Comparison of ENCODE assay signal across 1 cellular context in the genomic region with DNA sequence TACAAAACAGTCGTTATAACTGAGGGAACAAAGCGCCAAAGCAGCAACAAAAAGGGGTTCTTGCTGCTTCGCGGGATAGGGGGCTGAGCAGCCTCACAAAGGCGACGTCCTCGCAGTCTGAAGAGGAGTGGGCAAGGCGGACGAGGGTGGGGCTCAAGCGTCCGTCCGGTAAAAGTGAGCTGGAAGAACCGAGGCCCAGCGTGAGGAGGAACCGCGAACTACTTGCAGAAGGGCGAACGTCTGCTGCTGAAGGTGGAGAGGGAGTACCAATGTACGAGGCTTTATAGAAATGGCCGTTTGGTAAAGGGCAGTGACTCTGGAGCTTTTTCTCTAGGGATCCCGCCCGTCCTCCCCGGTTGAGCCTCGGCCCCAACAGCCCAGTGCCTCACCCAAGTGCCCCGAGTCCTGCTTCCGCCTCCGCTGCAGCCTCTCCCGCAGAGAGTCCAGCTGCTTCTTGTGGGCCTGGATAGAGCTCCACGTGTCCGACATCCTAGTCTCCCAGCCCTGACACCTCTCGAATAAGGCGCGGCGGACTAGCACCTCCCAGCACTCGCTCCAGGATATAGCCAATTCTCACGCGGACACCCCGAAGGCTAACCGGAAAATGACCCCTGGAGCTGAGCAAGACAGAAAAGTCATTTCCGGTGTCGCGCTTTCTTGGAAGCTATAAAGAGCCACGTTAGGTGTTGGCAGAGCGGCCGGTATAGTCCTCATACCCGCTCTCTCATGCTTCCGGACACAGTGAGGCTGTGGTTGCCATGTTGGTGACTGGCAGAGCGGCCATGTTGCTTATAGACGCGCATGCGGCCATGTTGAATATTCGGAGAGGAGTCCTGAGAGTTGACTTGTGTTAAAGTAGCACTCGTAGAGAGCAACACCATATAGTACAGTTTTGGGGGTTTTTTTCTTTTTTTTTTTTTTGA.
A peak's percentile ranks its signal among the peaks of the same experiment; 100 is the strongest.
TF ChIP-seq lines count a peak whose summit lies in the region.

A gene (minus strand): TSS at position 606 of the 923 bp plus-strand sequence. CDS start 117 bp downstream, at position 489.

TF ChIP-seq in HepG2, 621 proteins besides CTCF, POLR2A, EP300 and RAD21 (continued from another document and continues in another):
- TF ChIP-seq, protein P1, sequence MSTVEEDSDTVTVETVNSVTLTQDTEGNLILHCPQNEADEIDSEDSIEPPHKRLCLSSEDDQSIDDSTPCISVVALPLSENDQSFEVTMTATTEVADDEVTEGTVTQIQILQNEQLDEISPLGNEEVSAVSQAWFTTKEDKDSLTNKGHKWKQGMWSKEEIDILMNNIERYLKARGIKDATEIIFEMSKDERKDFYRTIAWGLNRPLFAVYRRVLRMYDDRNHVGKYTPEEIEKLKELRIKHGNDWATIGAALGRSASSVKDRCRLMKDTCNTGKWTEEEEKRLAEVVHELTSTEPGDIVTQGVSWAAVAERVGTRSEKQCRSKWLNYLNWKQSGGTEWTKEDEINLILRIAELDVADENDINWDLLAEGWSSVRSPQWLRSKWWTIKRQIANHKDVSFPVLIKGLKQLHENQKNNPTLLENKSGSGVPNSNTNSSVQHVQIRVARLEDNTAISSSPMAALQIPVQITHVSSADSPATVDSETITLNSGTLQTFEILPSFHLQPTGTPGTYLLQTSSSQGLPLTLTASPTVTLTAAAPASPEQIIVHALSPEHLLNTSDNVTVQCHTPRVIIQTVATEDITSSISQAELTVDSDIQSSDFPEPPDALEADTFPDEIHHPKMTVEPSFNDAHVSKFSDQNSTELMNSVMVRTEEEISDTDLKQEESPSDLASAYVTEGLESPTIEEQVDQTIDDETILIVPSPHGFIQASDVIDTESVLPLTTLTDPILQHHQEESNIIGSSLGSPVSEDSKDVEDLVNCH (CRISPR knock-in tag; IDR thresholded peaks at IDR 0.05): no peak
- TF ChIP-seq ZNF326 (CRISPR knock-in tag; IDR thresholded peaks at IDR 0.05; ENCODE audit: borderline replicate concordance) (no peak), ZC3H4 (CRISPR knock-in tag; IDR thresholded peaks at IDR 0.05; ENCODE audit: borderline replicate concordance) (0 out of 2 replicates have a peak, but pooled peaks have one; percentile 45), THYN1 (CRISPR knock-in tag; IDR thresholded peaks at IDR 0.05; ENCODE audit: borderline replicate concordance, low read depth) (peak; percentile 30; the same call in 1 of the 2 replicates), SMAD9 (CRISPR knock-in tag; IDR thresholded peaks at IDR 0.05) (peak; percentile 64; the same call in 1 of the 2 replicates), ZNF441 (CRISPR knock-in tag; IDR thresholded peaks at IDR 0.05; ENCODE audit: borderline replicate concordance) (peak; percentile 65), ARID2 (CRISPR knock-in tag; IDR thresholded peaks at IDR 0.05; ENCODE audit: borderline replicate concordance) (peak; percentile 92; the same call in 1 of the 2 replicates), GTF2F1 (IDR thresholded peaks at IDR 0.05; ENCODE audit: low read length) (no peak; the same call in 1 of the 2 replicates), ISL2 (CRISPR knock-in tag; IDR thresholded peaks at IDR 0.05) (peak; percentile 83), GFI1 (CRISPR knock-in tag; IDR thresholded peaks at IDR 0.05; ENCODE audit: borderline replicate concordance) (peak; percentile 20; the same call in 1 of the 2 replicates), U2AF1 (optimal IDR thresholded peaks at IDR 0.05; ENCODE audit: low read depth, low read length) (peak; percentile 3), RARA (CRISPR knock-in tag; IDR thresholded peaks at IDR 0.05) (peak; percentile 90), TEAD2 (CRISPR knock-in tag; IDR thresholded peaks at IDR 0.05) (peak; percentile 90; the same call in 1 of the 2 replicates), RELA (CRISPR knock-in tag; IDR thresholded peaks at IDR 0.05) (peak; percentile 71; the same call in 1 of the 2 replicates), NR2F6 (IDR thresholded peaks at IDR 0.05) (peak; percentile 57; the same call in 1 of the 2 replicates), NR2F6 (CRISPR knock-in tag; IDR thresholded peaks at IDR 0.05) (no peak), YEATS4 (CRISPR knock-in tag; IDR thresholded peaks at IDR 0.05; ENCODE audit: borderline replicate concordance) (peak; percentile 91), SIN3A (IDR thresholded peaks at IDR 0.05; ENCODE audit: borderline replicate concordance, low read depth, low read length) (peak; percentile 99), ZNF264 (CRISPR knock-in tag; IDR thresholded peaks at IDR 0.05) (no peak; the same call in 1 of the 2 replicates), EED (CRISPR knock-in tag; IDR thresholded peaks at IDR 0.05) (peak; percentile 93), ZEB1 (IDR thresholded peaks at IDR 0.05; ENCODE audit: insufficient replicate concordance, low read depth) (peak; percentile 52), MXD4 (CRISPR knock-in tag; IDR thresholded peaks at IDR 0.05) (peak; percentile 100), KMT2A (CRISPR knock-in tag; IDR thresholded peaks at IDR 0.05) (peak; percentile 95), TCF12 (IDR thresholded peaks at IDR 0.05) (no peak), TCF12 (CRISPR knock-in tag; IDR thresholded peaks at IDR 0.05) (peak; percentile 74; the same call in 1 of the 2 replicates), ZNF747 (CRISPR knock-in tag; IDR thresholded peaks at IDR 0.05; ENCODE audit: borderline replicate concordance) (peak; percentile 96), ZNF263 (CRISPR knock-in tag; IDR thresholded peaks at IDR 0.05) (peak; percentile 48; the same call in 1 of the 2 replicates), SIN3B (IDR thresholded peaks at IDR 0.05; ENCODE audit: low read length) (peak; percentile 94), ZNF143 (CRISPR knock-in tag; IDR thresholded peaks at IDR 0.05) (peak; percentile 66), PTBP1 (IDR thresholded peaks at IDR 0.05; ENCODE audit: low read depth, low read length, poor library complexity, severe bottlenecking) (no peak), HOXA3 (CRISPR knock-in tag; IDR thresholded peaks at IDR 0.05) (peak; percentile 100), NKX3-1 (CRISPR knock-in tag; IDR thresholded peaks at IDR 0.05) (peak; percentile 66; the same call in 1 of the 2 replicates), ZNF761 (CRISPR knock-in tag; conservative IDR thresholded peaks at IDR 0.05) (no peak), ZNF567 (CRISPR knock-in tag; IDR thresholded peaks at IDR 0.05; ENCODE audit: borderline replicate concordance) (no peak), ZNF780A (CRISPR knock-in tag; IDR thresholded peaks at IDR 0.05) (0 out of 2 replicates have a peak, but pooled peaks have one; percentile 43)
- TF ChIP-seq, protein P2, sequence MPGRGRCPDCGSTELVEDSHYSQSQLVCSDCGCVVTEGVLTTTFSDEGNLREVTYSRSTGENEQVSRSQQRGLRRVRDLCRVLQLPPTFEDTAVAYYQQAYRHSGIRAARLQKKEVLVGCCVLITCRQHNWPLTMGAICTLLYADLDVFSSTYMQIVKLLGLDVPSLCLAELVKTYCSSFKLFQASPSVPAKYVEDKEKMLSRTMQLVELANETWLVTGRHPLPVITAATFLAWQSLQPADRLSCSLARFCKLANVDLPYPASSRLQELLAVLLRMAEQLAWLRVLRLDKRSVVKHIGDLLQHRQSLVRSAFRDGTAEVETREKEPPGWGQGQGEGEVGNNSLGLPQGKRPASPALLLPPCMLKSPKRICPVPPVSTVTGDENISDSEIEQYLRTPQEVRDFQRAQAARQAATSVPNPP (CRISPR knock-in tag; IDR thresholded peaks at IDR 0.05): peak; percentile 89; the same call in 1 of the 2 replicates
- TF ChIP-seq, protein P3, sequence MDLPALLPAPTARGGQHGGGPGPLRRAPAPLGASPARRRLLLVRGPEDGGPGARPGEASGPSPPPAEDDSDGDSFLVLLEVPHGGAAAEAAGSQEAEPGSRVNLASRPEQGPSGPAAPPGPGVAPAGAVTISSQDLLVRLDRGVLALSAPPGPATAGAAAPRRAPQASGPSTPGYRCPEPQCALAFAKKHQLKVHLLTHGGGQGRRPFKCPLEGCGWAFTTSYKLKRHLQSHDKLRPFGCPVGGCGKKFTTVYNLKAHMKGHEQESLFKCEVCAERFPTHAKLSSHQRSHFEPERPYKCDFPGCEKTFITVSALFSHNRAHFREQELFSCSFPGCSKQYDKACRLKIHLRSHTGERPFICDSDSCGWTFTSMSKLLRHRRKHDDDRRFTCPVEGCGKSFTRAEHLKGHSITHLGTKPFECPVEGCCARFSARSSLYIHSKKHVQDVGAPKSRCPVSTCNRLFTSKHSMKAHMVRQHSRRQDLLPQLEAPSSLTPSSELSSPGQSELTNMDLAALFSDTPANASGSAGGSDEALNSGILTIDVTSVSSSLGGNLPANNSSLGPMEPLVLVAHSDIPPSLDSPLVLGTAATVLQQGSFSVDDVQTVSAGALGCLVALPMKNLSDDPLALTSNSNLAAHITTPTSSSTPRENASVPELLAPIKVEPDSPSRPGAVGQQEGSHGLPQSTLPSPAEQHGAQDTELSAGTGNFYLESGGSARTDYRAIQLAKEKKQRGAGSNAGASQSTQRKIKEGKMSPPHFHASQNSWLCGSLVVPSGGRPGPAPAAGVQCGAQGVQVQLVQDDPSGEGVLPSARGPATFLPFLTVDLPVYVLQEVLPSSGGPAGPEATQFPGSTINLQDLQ (CRISPR knock-in tag; IDR thresholded peaks at IDR 0.05): peak; percentile 96
- TF ChIP-seq, protein P4, sequence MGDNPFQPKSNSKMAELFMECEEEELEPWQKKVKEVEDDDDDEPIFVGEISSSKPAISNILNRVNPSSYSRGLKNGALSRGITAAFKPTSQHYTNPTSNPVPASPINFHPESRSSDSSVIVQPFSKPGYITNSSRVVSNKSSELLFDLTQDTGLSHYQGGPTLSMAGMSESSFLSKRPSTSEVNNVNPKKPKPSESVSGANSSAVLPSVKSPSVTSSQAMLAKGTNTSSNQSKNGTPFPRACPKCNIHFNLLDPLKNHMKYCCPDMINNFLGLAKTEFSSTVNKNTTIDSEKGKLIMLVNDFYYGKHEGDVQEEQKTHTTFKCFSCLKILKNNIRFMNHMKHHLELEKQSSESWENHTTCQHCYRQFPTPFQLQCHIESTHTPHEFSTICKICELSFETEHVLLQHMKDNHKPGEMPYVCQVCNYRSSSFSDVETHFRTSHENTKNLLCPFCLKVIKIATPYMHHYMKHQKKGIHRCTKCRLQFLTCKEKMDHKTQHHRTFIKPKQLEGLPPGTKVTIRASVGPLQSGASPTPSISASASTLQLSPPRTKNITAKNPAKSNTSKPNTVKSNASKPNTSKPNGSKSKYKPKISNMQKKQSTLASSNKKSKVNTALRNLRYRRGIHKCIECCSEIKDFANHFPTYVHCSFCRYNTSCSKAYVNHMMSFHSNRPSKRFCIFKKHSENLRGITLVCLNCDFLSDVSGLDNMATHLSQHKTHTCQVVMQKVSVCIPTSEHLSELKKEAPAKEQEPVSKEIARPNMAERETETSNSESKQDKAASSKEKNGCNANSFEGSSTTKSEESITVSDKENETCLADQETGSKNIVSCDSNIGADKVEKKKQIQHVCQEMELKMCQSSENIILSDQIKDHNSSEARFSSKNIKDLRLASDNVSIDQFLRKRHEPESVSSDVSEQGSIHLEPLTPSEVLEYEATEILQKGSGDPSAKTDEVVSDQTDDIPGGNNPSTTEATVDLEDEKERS (CRISPR knock-in tag; IDR thresholded peaks at IDR 0.05): peak; percentile 91; the same call in 1 of the 2 replicates
- TF ChIP-seq, protein P5, sequence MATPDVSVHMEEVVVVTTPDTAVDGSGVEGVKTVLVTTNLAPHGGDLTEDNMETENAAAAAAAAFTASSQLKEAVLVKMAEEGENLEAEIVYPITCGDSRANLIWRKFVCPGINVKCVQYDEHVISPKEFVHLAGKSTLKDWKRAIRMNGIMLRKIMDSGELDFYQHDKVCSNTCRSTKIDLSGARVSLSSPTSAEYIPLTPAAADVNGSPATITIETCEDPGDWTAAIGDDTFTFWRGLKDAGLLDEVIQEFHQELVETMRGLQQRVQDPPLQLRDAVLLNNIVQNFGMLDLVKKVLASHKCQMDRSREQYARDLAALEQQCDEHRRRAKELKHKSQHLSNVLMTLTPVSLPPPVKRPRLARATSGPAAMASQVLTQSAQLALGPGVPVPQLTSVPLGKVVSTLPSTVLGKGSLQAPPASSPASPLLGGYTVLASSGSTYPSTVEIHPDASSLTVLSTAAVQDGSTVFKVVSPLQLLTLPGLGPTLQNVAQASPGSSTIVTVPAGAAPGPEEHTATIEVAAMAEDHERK (CRISPR knock-in tag; IDR thresholded peaks at IDR 0.05; ENCODE audit: low read depth): peak; percentile 58; the same call in 1 of the 2 replicates
- TF ChIP-seq, protein P6, sequence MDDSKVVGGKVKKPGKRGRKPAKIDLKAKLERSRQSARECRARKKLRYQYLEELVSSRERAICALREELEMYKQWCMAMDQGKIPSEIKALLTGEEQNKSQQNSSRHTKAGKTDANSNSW (CRISPR knock-in tag; IDR thresholded peaks at IDR 0.05; ENCODE audit: borderline replicate concordance): peak; percentile 80; the same call in 1 of the 2 replicates
- TF ChIP-seq, protein P7, sequence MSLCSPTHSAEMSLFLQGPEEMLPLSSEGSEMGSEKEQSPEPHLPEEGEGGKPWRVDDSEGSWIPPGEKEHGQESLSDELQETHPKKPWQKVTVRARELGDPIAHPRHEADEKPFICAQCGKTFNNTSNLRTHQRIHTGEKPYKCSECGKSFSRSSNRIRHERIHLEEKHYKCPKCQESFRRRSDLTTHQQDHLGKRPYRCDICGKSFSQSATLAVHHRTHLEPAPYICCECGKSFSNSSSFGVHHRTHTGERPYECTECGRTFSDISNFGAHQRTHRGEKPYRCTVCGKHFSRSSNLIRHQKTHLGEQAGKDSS (CRISPR knock-in tag; IDR thresholded peaks at IDR 0.05; ENCODE audit: borderline replicate concordance, low read depth): 0 out of 2 replicates have a peak, but pooled peaks have one; percentile 1
- TF ChIP-seq, protein P8, sequence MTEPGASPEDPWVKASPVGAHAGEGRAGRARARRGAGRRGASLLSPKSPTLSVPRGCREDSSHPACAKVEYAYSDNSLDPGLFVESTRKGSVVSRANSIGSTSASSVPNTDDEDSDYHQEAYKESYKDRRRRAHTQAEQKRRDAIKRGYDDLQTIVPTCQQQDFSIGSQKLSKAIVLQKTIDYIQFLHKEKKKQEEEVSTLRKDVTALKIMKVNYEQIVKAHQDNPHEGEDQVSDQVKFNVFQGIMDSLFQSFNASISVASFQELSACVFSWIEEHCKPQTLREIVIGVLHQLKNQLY (CRISPR knock-in tag; IDR thresholded peaks at IDR 0.05): peak; percentile 51; the same call in 1 of the 2 replicates
- TF ChIP-seq, protein P9, sequence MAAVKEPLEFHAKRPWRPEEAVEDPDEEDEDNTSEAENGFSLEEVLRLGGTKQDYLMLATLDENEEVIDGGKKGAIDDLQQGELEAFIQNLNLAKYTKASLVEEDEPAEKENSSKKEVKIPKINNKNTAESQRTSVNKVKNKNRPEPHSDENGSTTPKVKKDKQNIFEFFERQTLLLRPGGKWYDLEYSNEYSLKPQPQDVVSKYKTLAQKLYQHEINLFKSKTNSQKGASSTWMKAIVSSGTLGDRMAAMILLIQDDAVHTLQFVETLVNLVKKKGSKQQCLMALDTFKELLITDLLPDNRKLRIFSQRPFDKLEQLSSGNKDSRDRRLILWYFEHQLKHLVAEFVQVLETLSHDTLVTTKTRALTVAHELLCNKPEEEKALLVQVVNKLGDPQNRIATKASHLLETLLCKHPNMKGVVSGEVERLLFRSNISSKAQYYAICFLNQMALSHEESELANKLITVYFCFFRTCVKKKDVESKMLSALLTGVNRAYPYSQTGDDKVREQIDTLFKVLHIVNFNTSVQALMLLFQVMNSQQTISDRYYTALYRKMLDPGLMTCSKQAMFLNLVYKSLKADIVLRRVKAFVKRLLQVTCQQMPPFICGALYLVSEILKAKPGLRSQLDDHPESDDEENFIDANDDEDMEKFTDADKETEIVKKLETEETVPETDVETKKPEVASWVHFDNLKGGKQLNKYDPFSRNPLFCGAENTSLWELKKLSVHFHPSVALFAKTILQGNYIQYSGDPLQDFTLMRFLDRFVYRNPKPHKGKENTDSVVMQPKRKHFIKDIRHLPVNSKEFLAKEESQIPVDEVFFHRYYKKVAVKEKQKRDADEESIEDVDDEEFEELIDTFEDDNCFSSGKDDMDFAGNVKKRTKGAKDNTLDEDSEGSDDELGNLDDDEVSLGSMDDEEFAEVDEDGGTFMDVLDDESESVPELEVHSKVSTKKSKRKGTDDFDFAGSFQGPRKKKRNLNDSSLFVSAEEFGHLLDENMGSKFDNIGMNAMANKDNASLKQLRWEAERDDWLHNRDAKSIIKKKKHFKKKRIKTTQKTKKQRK (IDR thresholded peaks at IDR 0.05; ENCODE audit: low read length): no peak
